Comparison of ENCODE assay signal across 19 cellular contexts in genomic region chr3:160330111-160330510, GRCh38.
"Had no signal": no experiment of that assay in that cellular context is flagged by ENCODE, and none has a peak within 500 bp of the region (broad histone marks: within the 10 kb centered on the region; RNA-seq: fewer than 3 reads in every experiment).

No MANE protein-coding gene starts in this region.

- H2AFZ ChIP-seq: hepatocyte had no signal

- DNase-seq: dermis blood vessel endothelial cell; erythroblast; foreskin melanocyte; head of caudate nucleus; kidney; naive thymus-derived CD4-positive, alpha-beta T cell; nephron progenitor cell; psoas muscle; sigmoid colon; stimulated activated CD4-positive, alpha-beta T cell treated with anti-CD3 and anti-CD28 coated beads, Interleukin-2, amount 100 ng/mL, for 24 hours; stimulated activated CD4-positive, alpha-beta T cell treated with anti-CD3 and anti-CD28 coated beads, Interleukin-4, amount 100 ng/mL, for 4 hours; stimulated activated naive B cell treated with anti-CD40 and anti-IgM and Interleukin-4, amounts not matched to agents 10 μg/mL and 1 μg/mL and 100 μg/mL, for 72 hours; stimulated activated naive CD8-positive, alpha-beta T cell treated with anti-CD3 and anti-CD28 coated beads, Interleukin-15, amount 100 ng/mL, for 72 hours; testis; upper lobe of right lung had no signal

- H3K9me3 ChIP-seq: psoas muscle, sigmoid colon, testis, tibial nerve, upper lobe of right lung, vagina had no signal

- H3K27ac ChIP-seq: hepatocyte, psoas muscle, sigmoid colon, skin epidermis, testis, tibial nerve, upper lobe of right lung, vagina had no signal

- H3K36me3 ChIP-seq: sigmoid colon, upper lobe of right lung, vagina had no signal

- H3K79me2 ChIP-seq: hepatocyte had no signal

- ATAC-seq: naive thymus-derived CD4-positive, alpha-beta T cell; psoas muscle; stimulated activated naive B cell treated with anti-CD40 and anti-IgM and Interleukin-4, amounts not matched to agents 10 μg/mL and 1 μg/mL and 100 μg/mL, for 72 hours; stimulated activated naive CD8-positive, alpha-beta T cell treated with anti-CD3 and anti-CD28 coated beads, Interleukin-15, amount 100 ng/mL, for 72 hours; upper lobe of right lung had no signal

- FAIRE-seq: kidney had no signal

- H3K27ac Mint-ChIP-seq: naive thymus-derived CD4-positive, alpha-beta T cell; nephron progenitor cell; stimulated activated naive B cell treated with anti-CD40 and anti-IgM and Interleukin-4, amounts not matched to agents 10 μg/mL and 1 μg/mL and 100 μg/mL, for 72 hours; stimulated activated naive CD8-positive, alpha-beta T cell treated with anti-CD3 and anti-CD28 coated beads, Interleukin-15, amount 100 ng/mL, for 72 hours had no signal

- H3K9me3 Mint-ChIP-seq: nephron progenitor cell had no signal

- H3K4me1 ChIP-seq: psoas muscle, sigmoid colon, tibial nerve, upper lobe of right lung, vagina had no signal

- H3K27me3 ChIP-seq: hepatocyte, sigmoid colon, testis, tibial nerve, upper lobe of right lung, vagina had no signal

- H3K4me2 ChIP-seq: hepatocyte had no signal

- H3K4me3 ChIP-seq: hepatocyte, psoas muscle, sigmoid colon, skin epidermis, testis, tibial nerve, upper lobe of right lung, vagina had no signal

- H3K4me3 Mint-ChIP-seq: naive thymus-derived CD4-positive, alpha-beta T cell; nephron progenitor cell; stimulated activated naive B cell treated with anti-CD40 and anti-IgM and Interleukin-4, amounts not matched to agents 10 μg/mL and 1 μg/mL and 100 μg/mL, for 72 hours; stimulated activated naive CD8-positive, alpha-beta T cell treated with anti-CD3 and anti-CD28 coated beads, Interleukin-15, amount 100 ng/mL, for 72 hours had no signal

- H3K4me1 Mint-ChIP-seq: naive thymus-derived CD4-positive, alpha-beta T cell; nephron progenitor cell; stimulated activated naive CD8-positive, alpha-beta T cell treated with anti-CD3 and anti-CD28 coated beads, Interleukin-15, amount 100 ng/mL, for 72 hours had no signal

- H3K27me3 Mint-ChIP-seq: naive thymus-derived CD4-positive, alpha-beta T cell; stimulated activated naive B cell treated with anti-CD40 and anti-IgM and Interleukin-4, amounts not matched to agents 10 μg/mL and 1 μg/mL and 100 μg/mL, for 72 hours; stimulated activated naive CD8-positive, alpha-beta T cell treated with anti-CD3 and anti-CD28 coated beads, Interleukin-15, amount 100 ng/mL, for 72 hours had no signal
